19 cellular contexts compared by ENCODE assay signal in the genomic region with DNA sequence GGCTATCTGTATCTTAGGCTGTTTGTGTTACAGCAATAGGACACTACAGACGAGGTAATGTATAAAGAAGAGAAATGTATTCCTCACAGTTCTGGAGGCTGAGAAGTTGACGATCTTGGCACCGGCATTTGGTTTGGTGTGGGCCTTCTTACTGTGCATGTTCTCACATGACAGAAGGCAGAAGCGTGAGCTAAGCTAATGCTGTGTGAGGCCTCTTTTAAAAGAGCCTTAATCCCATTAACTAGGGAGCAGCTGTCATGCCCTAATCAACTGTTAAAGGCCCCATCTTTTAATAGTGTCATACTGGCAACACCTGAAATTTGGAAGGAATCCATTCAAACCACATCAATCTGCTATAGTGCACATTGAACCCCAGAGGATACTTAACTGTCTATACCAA.
DNase-seq lines count a peak whose midpoint lies in the region; TF ChIP-seq lines count a peak whose summit lies in the region.
"Had no signal": no experiment of that assay in that cellular context is flagged by ENCODE, and none has a peak within 500 bp of the region (broad histone marks: within the 10 kb centered on the region; RNA-seq: fewer than 3 reads in every experiment).

No MANE protein-coding gene starts in this region.

- no peaks in the 10 kb centered on the region for H3K9me3 ChIP-seq in neural progenitor cell (ENCODE audit: low read depth)
- H3K9me3 ChIP-seq: BE2C, MG63 had no signal

- no peak overlapping the region for H3K4me3 Mint-ChIP-seq in neural progenitor cell
- H3K4me3 Mint-ChIP-seq: CD4-positive, alpha-beta T cell; T-helper 1 cell treated with Interleukin-12 subunit alpha and Interleukin-12 subunit beta and Interleukin-4 antibody, amounts not matched to agents 30 μg/mL and 1 μg/mL, for 36 hours had no signal

- H3K27me3 ChIP-seq in neural progenitor cell = no peaks in the 10 kb centered on the region
- H3K27me3 ChIP-seq: BE2C, MG63 had no signal

- H4K20me1 ChIP-seq in neural progenitor cell (ENCODE audit: low read depth) = no peaks in the 10 kb centered on the region

- no peaks in the 10 kb centered on the region for H3F3A ChIP-seq in neural progenitor cell (ENCODE audit: low read depth)

- no peaks in the 10 kb centered on the region for H3K27me3 Mint-ChIP-seq in neural progenitor cell (ENCODE audit: insufficient read depth, low read depth)
- H3K27me3 Mint-ChIP-seq: CD4-positive, alpha-beta T cell had no signal

- H3K27ac ChIP-seq in neural progenitor cell = no peak overlapping the region

- H2AFZ ChIP-seq in neural progenitor cell (replicated peaks) = no peak overlapping the region

- DNase-seq in DMS 273 treated with DMSO at 0.1 percent for 48 hours (lab: John Stamatoyannopoulos, UW) (peak; percentile 61), NCI-H1694 (lab: John Stamatoyannopoulos, UW) (peak; percentile 88), NCI-H82 treated with DMSO at 0.1 percent for 48 hours (lab: John Stamatoyannopoulos, UW; ENCODE audit: unreplicated experiment) (peak; percentile 87), neural progenitor cell (ENCODE audit: low spot score) (peak; percentile 7), LoVo (ENCODE audit: low spot score) (no peak)
- DNase-seq in stimulated activated naive CD4-positive, alpha-beta T cell treated with Interleukin-2 at 50 U/mL for 16 hours (lab: John Stamatoyannopoulos, UW) = no peak
- no peak for DNase-seq in central memory CD4-positive, alpha-beta T cell
- DNase-seq: BE2C; CD4-positive, alpha-beta T cell; DND-41; KG1; MG63; NCI-H1092; NCI-H187 treated with DMSO at 0.1 percent for 48 hours; NCI-H510A treated with DMSO at 0.1 percent for 48 hours; OCI-M1; SHP77 treated with DMSO at 0.1 percent for 48 hours had no signal

- no peak overlapping the region for H3K4me3 ChIP-seq in neural progenitor cell
- H3K4me3 ChIP-seq: GM12878, MG63 had no signal

- H3K4me1 Mint-ChIP-seq in neural progenitor cell = peaks cover 2% of the 10 kb centered on the region

- H3K79me2 ChIP-seq in neural progenitor cell (ENCODE audit: low read depth) = no peaks in the 10 kb centered on the region

- TF ChIP-seq CTCF in neural progenitor cell (IDR thresholded peaks at IDR 0.05) = no peak

- H3K4me2 ChIP-seq in neural progenitor cell = no peak overlapping the region

- no peaks in the 10 kb centered on the region for H3K36me3 ChIP-seq in neural progenitor cell
- H3K36me3 ChIP-seq: BE2C, MG63 had no signal

- no peak overlapping the region for H3K27ac Mint-ChIP-seq in neural progenitor cell
- H3K27ac Mint-ChIP-seq: CD4-positive, alpha-beta T cell; T-helper 1 cell treated with Interleukin-12 subunit alpha and Interleukin-12 subunit beta and Interleukin-4 antibody, amounts not matched to agents 30 μg/mL and 1 μg/mL, for 36 hours had no signal

- H3K9ac ChIP-seq in neural progenitor cell = no peak overlapping the region

- H3K36me3 Mint-ChIP-seq in neural progenitor cell = no peaks in the 10 kb centered on the region

- no peaks in the 10 kb centered on the region for H3K4me1 ChIP-seq in neural progenitor cell
- H3K4me1 ChIP-seq: BE2C had no signal

- no peaks in the 10 kb centered on the region for H3K9me3 Mint-ChIP-seq in neural progenitor cell
- H3K9me3 Mint-ChIP-seq: T-helper 1 cell treated with Interleukin-12 subunit alpha and Interleukin-12 subunit beta and Interleukin-4 antibody, amounts not matched to agents 30 μg/mL and 1 μg/mL, for 36 hours had no signal

Comparison
In these comparisons a context has a peak if more than half of its experiments do, and no peak if none do; other contexts are left out.
1. DNase-seq: peak in DMS 273 treated with DMSO at 0.1 percent for 48 hours (single experiment), NCI-H1694 (single experiment), NCI-H82 treated with DMSO at 0.1 percent for 48 hours (single experiment) and neural progenitor cell (single experiment); none in stimulated activated naive CD4-positive, alpha-beta T cell treated with Interleukin-2 at 50 U/mL for 16 hours (single experiment), central memory CD4-positive, alpha-beta T cell (single experiment) and LoVo (single experiment).